1 cellular context compared by ENCODE assay signal in the genomic region with DNA sequence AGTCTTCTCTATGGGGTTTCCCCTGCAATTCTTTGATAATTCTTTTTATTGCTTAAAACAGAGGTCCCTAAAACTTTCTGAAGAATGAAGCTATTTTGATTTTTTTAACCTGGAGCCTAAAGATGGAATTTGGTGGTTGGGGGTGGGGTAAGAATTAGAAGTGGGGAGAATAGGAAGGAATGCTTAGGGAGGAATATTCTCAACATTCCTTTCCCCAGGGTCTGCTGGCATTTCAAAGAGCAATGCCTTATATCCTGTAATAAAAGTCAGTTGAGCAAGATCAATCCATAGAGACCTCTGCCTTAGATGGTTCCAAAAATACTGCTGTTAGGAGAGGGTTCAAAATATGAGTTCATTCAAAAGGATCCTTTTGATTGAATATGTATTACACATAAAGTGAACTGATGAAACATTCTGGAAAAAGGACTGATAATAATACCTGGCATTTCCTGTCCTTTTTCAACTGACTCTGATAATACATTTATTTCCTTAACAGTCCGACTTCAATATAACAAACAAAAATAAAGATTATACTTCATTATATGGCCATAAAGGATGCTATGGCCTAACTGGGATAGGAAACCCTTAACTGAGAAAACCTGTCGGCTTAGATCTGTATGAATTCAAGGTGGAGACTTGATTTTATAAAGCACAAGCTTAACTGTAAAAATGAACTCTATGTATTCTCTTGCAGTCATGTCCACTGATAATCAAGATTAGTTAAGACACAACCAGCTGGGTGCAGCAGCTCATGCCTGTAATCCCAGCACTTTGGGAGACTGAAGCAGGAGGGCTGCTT.
TF ChIP-seq lines count a peak whose summit lies in the region.

No MANE protein-coding gene starts in this region.

TF ChIP-seq in H1, 55 proteins besides CTCF, POLR2A, EP300 and RAD21 (continued from another document):
- TF ChIP-seq SIX5 (IDR thresholded peaks at IDR 0.05; ENCODE audit: low read depth, low read length) = no peak
- TF ChIP-seq KDM1A (IDR thresholded peaks at IDR 0.05; ENCODE audit: borderline replicate concordance, low read length) = no peak
